In the genomic region with DNA sequence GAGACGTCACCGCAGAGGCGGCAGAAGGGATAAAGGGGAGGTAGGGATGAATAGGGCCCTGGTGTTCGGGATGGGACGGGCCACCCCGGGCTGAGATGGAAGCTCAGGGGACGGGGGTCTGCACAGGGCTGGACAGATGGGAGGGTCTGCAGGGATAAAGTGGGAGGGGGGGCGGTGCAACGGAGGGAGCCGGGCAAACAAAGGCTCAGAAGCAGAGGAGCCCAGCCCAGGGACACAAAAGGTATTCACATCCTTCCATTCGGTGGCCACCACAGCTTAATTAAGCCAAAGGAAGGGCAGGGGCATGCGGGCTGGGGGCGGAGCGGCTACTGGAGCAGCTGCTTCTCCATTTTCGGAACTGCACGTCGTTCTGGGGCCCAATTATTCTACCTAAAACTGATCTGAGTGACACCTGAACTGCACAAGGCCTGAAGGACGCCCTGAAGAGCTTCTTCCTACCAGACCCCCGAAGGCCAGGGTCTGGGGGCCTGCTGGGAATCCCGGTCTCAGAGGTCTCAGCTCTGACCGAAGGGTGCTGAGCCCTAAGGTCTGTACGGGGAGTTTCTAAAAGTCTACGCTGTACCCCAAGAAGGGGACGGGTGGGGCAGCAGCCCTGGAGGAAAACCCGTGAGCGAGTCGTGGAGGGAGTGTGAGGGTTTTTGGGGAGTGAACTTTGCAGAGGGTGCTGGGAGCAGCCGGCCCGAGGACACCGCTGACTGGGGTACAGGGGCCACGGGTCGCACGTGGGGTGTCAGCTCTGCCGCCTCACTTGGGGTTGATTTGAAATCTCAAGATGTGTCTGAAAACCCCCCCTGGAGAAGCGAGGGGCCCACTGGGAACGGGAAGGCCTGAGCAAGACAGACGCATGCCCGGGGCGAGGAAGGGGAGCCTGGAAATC, we compare ENCODE assay signal across 14 cellular contexts.
"Had no signal": no experiment of that assay in that cellular context is flagged by ENCODE, and none has a peak within 500 bp of the region (broad histone marks: within the 10 kb centered on the region; RNA-seq: fewer than 3 reads in every experiment).

No MANE protein-coding gene starts in this region.

- H3K4me2 ChIP-seq: hepatocyte had no signal

- H3K4me1 ChIP-seq: tibial artery had no signal

- H3K27ac ChIP-seq: cardiac muscle cell, coronary artery, hepatocyte, ovary, tibial artery had no signal

- H3K4me3 ChIP-seq: cardiac muscle cell, coronary artery, hepatocyte, mucosa of descending colon, ovary, tibial artery had no signal

- ATAC-seq: left colon; mucosa of descending colon; stimulated activated effector memory CD8-positive, alpha-beta T cell treated with anti-CD3 and anti-CD28 coated beads, Interleukin-12 subunit alpha, Interleukin-12 subunit beta, amount 100 ng/mL, for 72 hours had no signal

- H3K27me3 ChIP-seq: cardiac muscle cell, ovary had no signal

- H2AFZ ChIP-seq: hepatocyte had no signal

- DNase-seq: activated CD4-positive, alpha-beta memory T cell treated with anti-CD3 and anti-CD28 coated beads for 36 hours; activated CD4-positive, CD25-positive, alpha-beta regulatory T cell treated with anti-CD3 and anti-CD28 coated beads, Interleukin-2, amount 50 U/mL, for 72 hours; activated naive CD4-positive, alpha-beta T cell treated with Interleukin-2 at 50 U/mL for 16 hours; effector memory CD4-positive, alpha-beta T cell; left colon; mammary epithelial cell; SHP77 had no signal

- H3K79me2 ChIP-seq: hepatocyte had no signal

- H3K36me3 ChIP-seq: cardiac muscle cell, ovary, tibial artery had no signal

- H3K9me3 ChIP-seq: mucosa of descending colon, ovary had no signal
